8 cellular contexts compared by ENCODE assay signal in the genomic region with DNA sequence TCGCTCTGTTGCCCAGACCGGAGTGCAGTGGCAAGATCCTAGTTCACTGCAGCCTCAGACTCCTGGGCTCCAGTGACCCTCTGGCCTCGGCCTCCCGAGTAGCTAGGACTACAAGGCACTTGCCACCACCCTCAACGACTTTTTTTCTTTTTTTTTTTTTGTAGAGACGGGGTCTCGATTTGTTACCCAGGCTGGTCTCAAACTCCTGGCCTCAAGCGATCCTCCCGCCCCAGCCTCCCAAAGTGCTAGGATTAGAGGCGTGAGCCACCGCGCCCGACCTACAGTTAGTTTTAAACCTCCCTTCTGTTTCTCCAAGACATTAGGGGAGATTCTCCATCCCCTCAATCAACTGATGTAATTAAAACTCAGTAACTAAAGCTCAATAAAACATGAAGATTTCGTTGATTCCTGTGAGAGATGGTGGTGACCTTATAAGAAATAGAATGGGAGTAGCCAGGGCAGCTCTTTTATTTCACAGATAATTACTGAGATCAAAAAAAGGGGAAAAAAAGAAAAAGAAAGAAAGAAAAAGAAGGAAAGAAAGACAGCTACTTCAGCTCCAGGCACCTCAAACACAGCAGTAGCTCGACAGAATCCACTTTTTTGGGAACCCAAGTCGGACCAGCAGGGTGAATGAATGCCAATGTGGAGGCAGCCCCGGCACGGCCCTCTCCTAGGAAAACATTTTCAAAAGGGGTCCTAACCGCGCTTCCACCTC. TPM values are rescaled to one million over a fixed set of nuclear protein-coding genes. Genes with fewer than 3 reads are reported as not detected.
DNase-seq lines count a peak whose midpoint lies in the region; ATAC-seq and TF ChIP-seq lines count a peak whose summit lies in the region.

No MANE protein-coding gene starts in this region.

- peaks cover 2% of the 10 kb centered on the region for H3K27me3 Mint-ChIP-seq in CD8-positive, alpha-beta T cell (ENCODE audit: low read depth)

- peak overlapping the region; percentile 100 for H3K27ac Mint-ChIP-seq in CD8-positive, alpha-beta T cell

- no peak for TF ChIP-seq CTCF in CD8-positive, alpha-beta T cell (IDR thresholded peaks at IDR 0.05)
- TF ChIP-seq CTCF in Panc1 (IDR thresholded peaks at IDR 0.05), result no peak
- TF ChIP-seq CTCF in epithelial cell of esophagus (IDR thresholded peaks at IDR 0.05; ENCODE audit: insufficient read depth, low read depth, low read length, missing control alignments), result no peak
- TF ChIP-seq CTCF in osteoblast (IDR thresholded peaks at IDR 0.05; ENCODE audit: extremely low read depth, low read depth, low read length), result no peak

- POLR2A ChIA-PET in CD8-positive, alpha-beta T cell (lab: Charles Lee), result interaction anchor here (1.0 kb wide), 1 partner anchor 219 kb away, joined by 3 read pairs; no protein-coding TSS in a partner anchor
- POLR2A ChIA-PET in Panc1 (lab: Charles Lee), result interaction anchor here (0.7 kb wide), 1 partner anchor 26 kb away, joined by 8 read pairs; no protein-coding TSS in a partner anchor

- peaks cover 37% of the 10 kb centered on the region for H3K4me1 ChIP-seq in CD8-positive, alpha-beta T cell (ENCODE audit: insufficient read depth, low read length)
- H3K4me1 ChIP-seq in Panc1 (ENCODE audit: control insufficient read depth, insufficient read depth, low read length), result peaks cover 12% of the 10 kb centered on the region
- peaks cover 26% of the 10 kb centered on the region for H3K4me1 ChIP-seq in osteoblast (ENCODE audit: insufficient read depth, low read length)

- intact Hi-C loops in CD8-positive, alpha-beta T cell (cut with DNase I, micrococcal nuclease), result loop anchor here (2.0 to 10.0 kb wide), 9 partner anchors 121 to 1634 kb away; a partner anchor contains a TSS
- intact Hi-C loops in Panc1 (cut with micrococcal nuclease; ENCODE audit: unreplicated experiment), result no loop called here

- peak overlapping the region; percentile 100 for H3K4me3 Mint-ChIP-seq in CD8-positive, alpha-beta T cell

- H3K4me3 ChIP-seq in CD8-positive, alpha-beta T cell (ENCODE audit: low read depth, low read length), result peak overlapping the region; percentile 96
- H3K4me3 ChIP-seq in Panc1 (ENCODE audit: low read depth in 2 of 2, low read length in 2 of 2) (peak overlapping the region; percentile 92 to 96), epithelial cell of esophagus (ENCODE audit: low read length) (peak overlapping the region; percentile 97), osteoblast (ENCODE audit: insufficient read depth, low read length) (peak overlapping the region; percentile 83)

- H3K4me1 Mint-ChIP-seq in CD8-positive, alpha-beta T cell (ENCODE audit: low read depth), result peaks cover 60% of the 10 kb centered on the region

- peak overlapping the region; percentile 92 for H2AFZ ChIP-seq in osteoblast (ENCODE audit: low read length)

- in situ Hi-C loops in Panc1 (cut with HindIII; ENCODE audit: low pct_unique_long_range_greater_than_20kb, low sequenced_read_pairs), result no loop called here

- DNase-seq in CD8-positive, alpha-beta T cell, result no peak
- DNase-seq in Panc1 (ENCODE audit: low read depth, low spot score) (no peak), epithelial cell of esophagus (ENCODE audit: low read depth) (no peak), osteoblast (ENCODE audit: insufficient read length, low spot score, missing footprints) (no peak), cerebellar nuclear complex (lab: John Stamatoyannopoulos, UW) (no peak), NCI-H82 (lab: John Stamatoyannopoulos, UW) (no peak), NCI-H1417 (lab: John Stamatoyannopoulos, UW) (no peak)

- CTCF ChIA-PET in CD8-positive, alpha-beta T cell (lab: Charles Lee), result interaction anchor here (1.1 to 1.6 kb wide), 2 partner anchors 36 to 133 kb away, joined by 3 to 4 read pairs; no protein-coding TSS in a partner anchor
- CTCF ChIA-PET in Panc1 (lab: Charles Lee), result interaction anchor here (0.8 kb wide), 1 partner anchor 22 kb away, joined by 5 read pairs; no protein-coding TSS in a partner anchor

- no peak for ATAC-seq in CD8-positive, alpha-beta T cell
- ATAC-seq in Panc1, result no peak
- no peak for ATAC-seq in HG03520 (IDR thresholded peaks at IDR 0.05; ENCODE audit: unreplicated experiment)

- peaks cover 11% of the 10 kb centered on the region for H3K36me3 ChIP-seq in CD8-positive, alpha-beta T cell (ENCODE audit: insufficient read depth, low read length)
- H3K36me3 ChIP-seq in Panc1 (ENCODE audit: control insufficient read depth, insufficient read depth, low read length) (peaks cover 13% of the 10 kb centered on the region), osteoblast (ENCODE audit: insufficient read depth, low read length) (peaks cover 31% of the 10 kb centered on the region)

- peak overlapping the region; percentile 85 for H3K27ac ChIP-seq in CD8-positive, alpha-beta T cell (ENCODE audit: low read depth, low read length)
- H3K27ac ChIP-seq in Panc1 (ENCODE audit: low read length) (peak overlapping the region; percentile 91), osteoblast (ENCODE audit: low read depth, low read length) (peak overlapping the region; percentile 68)

- no peaks in the 10 kb centered on the region for H4K20me1 ChIP-seq in osteoblast (ENCODE audit: insufficient read depth, low read length)

- no peaks in the 10 kb centered on the region for H3K27me3 ChIP-seq in CD8-positive, alpha-beta T cell (ENCODE audit: insufficient read depth, low read length)
- H3K27me3 ChIP-seq in Panc1 (ENCODE audit: control insufficient read depth, insufficient read depth, low read length) (no peaks in the 10 kb centered on the region), osteoblast (ENCODE audit: insufficient read depth, low read length) (no peaks in the 10 kb centered on the region)

- H3K79me2 ChIP-seq in osteoblast (ENCODE audit: insufficient read depth, low read length), result peaks cover 53% of the 10 kb centered on the region

- peaks cover 39% of the 10 kb centered on the region for H3K36me3 Mint-ChIP-seq in CD8-positive, alpha-beta T cell

- H3K9me3 Mint-ChIP-seq in CD8-positive, alpha-beta T cell, result no peaks in the 10 kb centered on the region

- H3K4me2 ChIP-seq in osteoblast (ENCODE audit: insufficient read depth, low read length), result peak overlapping the region; percentile 80

- H3K9me3 ChIP-seq in CD8-positive, alpha-beta T cell (ENCODE audit: low read length), result no peaks in the 10 kb centered on the region
- H3K9me3 ChIP-seq in Panc1 (ENCODE audit: control insufficient read depth, insufficient read depth, low read depth, low read length) (no peaks in the 10 kb centered on the region), osteoblast (ENCODE audit: low read depth, low read length) (no peaks in the 10 kb centered on the region)

- TSS peak; percentile 94 for BruUV-seq in Panc1 (replicated peaks; lab: Mats Ljungman, UMichigan)

RNA-seq across cellular contexts. Expression of a gene that starts 0.6 kb away (rescaled TPM):
- 10 to 100 TPM; 72.5 to 78.5 TPM for total RNA-seq in CD8-positive, alpha-beta T cell
- total RNA-seq in Panc1 (2021; ENCODE audit: unreplicated experiment) (47.6 TPM), osteoblast (39.4 and 44.2 TPM in 2 replicates)
- 23.9 TPM for polyA plus RNA-seq in Panc1 (2012; ENCODE audit: insufficient read length)

RNA-seq across cellular contexts. Expression of a gene that starts 3.0 kb away (rescaled TPM):
- 1 to 10 TPM; 6.9 to 8.6 TPM for total RNA-seq in CD8-positive, alpha-beta T cell
- total RNA-seq in Panc1 (2021; ENCODE audit: unreplicated experiment), result 4.0 TPM
- 4.9 TPM for polyA plus RNA-seq in Panc1 (2012; ENCODE audit: insufficient read length)
- 33.3 and 34.5 TPM in 2 replicates for total RNA-seq in osteoblast

RNA-seq across cellular contexts. Expression of a gene that starts 54.7 kb away (rescaled TPM):
- total RNA-seq in CD8-positive, alpha-beta T cell, result 10 to 100 TPM; 79.6 to 85.0 TPM
- 28.1 TPM for total RNA-seq in Panc1 (2021; ENCODE audit: unreplicated experiment)
- 26.5 TPM for polyA plus RNA-seq in Panc1 (2012; ENCODE audit: insufficient read length)
- 36.9 and 39.5 TPM in 2 replicates for total RNA-seq in osteoblast
